10 cellular contexts compared by ENCODE assay signal in the genomic region with DNA sequence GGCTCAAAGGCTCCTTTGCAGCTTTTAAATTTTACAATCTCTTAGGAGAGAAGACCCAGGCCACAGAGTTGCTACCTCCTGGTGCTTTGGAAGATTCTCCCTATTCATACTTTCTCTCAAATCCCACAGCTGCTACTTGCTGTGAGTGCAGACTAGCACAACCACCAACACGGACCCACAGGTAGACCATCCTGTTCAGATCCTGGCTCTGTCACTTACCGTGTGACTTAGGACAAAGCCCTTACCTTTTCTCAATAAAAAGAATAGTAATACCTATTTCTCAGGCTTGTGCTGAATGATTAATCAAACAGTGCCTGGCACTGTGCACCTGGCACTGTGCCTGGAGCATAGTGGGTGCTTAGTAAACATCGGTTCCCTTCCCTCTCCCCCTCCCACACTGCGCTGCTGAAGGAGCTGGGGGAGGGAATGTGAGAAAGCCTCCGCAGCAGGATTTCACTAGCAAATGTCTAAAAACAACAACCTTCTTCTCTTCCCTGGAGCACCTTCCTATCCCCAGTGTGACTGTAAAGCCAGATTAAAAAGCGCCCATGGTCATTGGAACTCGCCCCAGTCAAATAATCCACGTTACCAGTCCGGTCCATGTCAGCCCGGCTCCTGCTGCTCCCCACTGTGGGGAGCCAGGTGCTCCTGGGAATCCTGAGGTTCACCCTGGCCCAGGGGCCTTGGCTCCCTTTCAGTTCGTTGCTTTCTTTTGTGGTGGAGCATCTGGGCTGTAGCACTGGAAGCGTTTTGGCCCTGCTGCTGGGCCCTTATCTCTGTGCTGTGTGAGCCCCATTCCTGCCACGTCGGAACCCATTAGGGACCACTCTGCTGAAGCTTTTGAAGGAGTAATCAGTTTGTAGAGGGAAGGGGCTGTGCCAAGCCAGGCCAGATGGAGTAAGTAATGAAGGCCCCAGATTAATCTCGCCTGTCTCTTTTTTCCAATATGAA.
A peak's percentile ranks its signal among the peaks of the same experiment; 100 is the strongest.
DNase-seq lines count a peak whose midpoint lies in the region; ATAC-seq and TF ChIP-seq lines count a peak whose summit lies in the region.
"Had no signal": no experiment of that assay in that cellular context is flagged by ENCODE, and none has a peak within 500 bp of the region (broad histone marks: within the 10 kb centered on the region; RNA-seq: fewer than 3 reads in every experiment).

No MANE protein-coding gene starts in this region.

- intact Hi-C loops in left colon (cut with DNase I, micrococcal nuclease) = loop anchor here in 1 of 2 donors (5.0 kb wide), 1 partner anchor 567 kb away; no protein-coding TSS in a partner anchor

- H3K4me3 ChIP-seq in astrocyte of the spinal cord (ENCODE audit: low read depth, low read length) = no peak overlapping the region
- H3K4me3 ChIP-seq in thoracic aorta = peak overlapping the region; percentile 12

- H3K4me1 ChIP-seq in thoracic aorta (ENCODE audit: control insufficient read depth in 1 of 2, low read depth in 2 of 2) = peaks cover 6 to 20% of the 10 kb centered on the region in 2 donors

- in situ Hi-C loops in astrocyte of the spinal cord (cut with HindIII; ENCODE audit: low sequenced_read_pairs) = loop anchor here (25.0 kb wide), 1 partner anchor 462 kb away; no protein-coding TSS in a partner anchor

- H3K9me3 ChIP-seq in thoracic aorta = no peaks in the 10 kb centered on the region

- TF ChIP-seq CTCF in astrocyte of the spinal cord (IDR thresholded peaks at IDR 0.05; ENCODE audit: low read depth, low read length) (no peak), thoracic aorta (IDR thresholded peaks at IDR 0.05) (no peak)

- ATAC-seq in left colon (peak; percentile 4), thoracic aorta (ENCODE audit: insufficient number of reproducible peaks, low FRiP score, low read depth) (no peak), HG02623 (IDR thresholded peaks at IDR 0.05; ENCODE audit: unreplicated experiment) (no peak), HG03139 (IDR thresholded peaks at IDR 0.05; ENCODE audit: unreplicated experiment) (no peak)
- ATAC-seq: activated T-cell treated with anti-CD3 and anti-CD28 coated beads, Interleukin-2, amount 50 U/mL, for 4 hours had no signal

- DNase-seq in NCI-H1092 (lab: John Stamatoyannopoulos, UW) (peak; percentile 20), astrocyte of the spinal cord (ENCODE audit: low read depth, low spot score) (peak; percentile 33), left colon (no peak), thoracic aorta (ENCODE audit: low spot score) (no peak), medulla oblongata (ENCODE audit: extremely low spot score) (no peak)
- no peak for DNase-seq in activated naive CD4-positive, alpha-beta T cell treated with Interleukin-2 at 50 U/mL for 16 hours
- DNase-seq: activated T-cell treated with anti-CD3 and anti-CD28 coated beads, Interleukin-2, amount 50 U/mL, for 4 hours; stimulated activated CD4-positive, alpha-beta T cell treated with anti-CD3 and anti-CD28 coated beads, Interleukin-4, amount 100 ng/mL, for 4 hours had no signal

- H3K27me3 ChIP-seq in thoracic aorta (replicated peaks; ENCODE audit: insufficient read depth) = no peaks in the 10 kb centered on the region

- H3K27ac ChIP-seq in thoracic aorta = peak overlapping the region; percentile 54 to 66

- no peaks in the 10 kb centered on the region for H3K36me3 ChIP-seq in thoracic aorta

Comparison
In these comparisons a context has a peak if more than half of its experiments do, and no peak if none do; other contexts are left out.
1. DNase-seq: peak in NCI-H1092 (single experiment) and astrocyte of the spinal cord (single experiment); none in left colon (0 of 2), thoracic aorta (single experiment), medulla oblongata (single experiment) and activated naive CD4-positive, alpha-beta T cell treated with Interleukin-2 at 50 U/mL for 16 hours (single experiment).